12 cellular contexts compared by ENCODE assay signal in the genomic region with DNA sequence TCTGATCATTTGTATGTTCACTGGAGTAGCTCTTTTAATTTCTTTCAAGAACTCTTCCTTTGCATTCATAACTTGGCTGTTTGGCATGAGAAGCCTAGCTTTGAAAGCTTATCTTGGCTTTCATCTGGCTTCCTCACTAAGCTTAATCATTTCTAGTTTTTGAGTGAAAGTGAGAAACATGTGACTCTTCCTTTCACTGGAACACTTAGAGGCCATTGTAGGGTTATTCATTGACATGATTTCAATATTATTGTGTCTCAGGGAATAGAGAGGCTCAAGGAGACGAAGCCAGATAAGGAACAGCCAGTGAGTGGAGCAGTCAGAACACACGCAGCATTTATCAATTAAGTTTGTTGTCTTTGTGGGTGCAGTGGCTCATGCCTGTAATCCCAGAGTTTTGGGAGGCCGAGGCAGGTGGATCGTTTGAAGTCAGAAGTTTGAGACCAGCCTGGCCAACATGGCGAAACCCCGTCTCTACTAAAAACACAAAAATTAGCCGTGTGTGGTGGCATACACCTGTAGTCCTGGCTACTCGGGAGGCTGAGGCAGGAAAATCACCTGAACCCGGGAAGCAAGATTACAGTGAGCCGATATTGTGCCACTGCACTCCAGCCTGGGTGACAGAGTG.
A peak's percentile ranks its signal among the peaks of the same experiment; 100 is the strongest.
DNase-seq lines count a peak whose midpoint lies in the region; ATAC-seq, FAIRE-seq and TF ChIP-seq lines count a peak whose summit lies in the region.
"Had no signal": no experiment of that assay in that cellular context is flagged by ENCODE, and none has a peak within 500 bp of the region (broad histone marks: within the 10 kb centered on the region; RNA-seq: fewer than 3 reads in every experiment).

No MANE protein-coding gene starts in this region.

- intact Hi-C loops in kidney (cut with DNase I) = no loop called here

- peak; percentile 94 for FAIRE-seq in kidney (lab: Jason Lieb, UNC)
- FAIRE-seq in HTR-8/SVneo (lab: Jason Lieb, UNC) = no peak
- FAIRE-seq: G401.6 had no signal

- H3K27ac ChIP-seq in OCI-LY3 (ENCODE audit: low read length) = peak overlapping the region; percentile 93
- peak overlapping the region; percentile 52 to 84 for H3K27ac ChIP-seq in kidney (ENCODE audit: low read depth in 2 of 2, low read length in 2 of 2)
- H3K27ac ChIP-seq: psoas muscle had no signal

- H3K4me3 ChIP-seq in OCI-LY3 (ENCODE audit: low read length) = peak overlapping the region; percentile 28; the same call in 1 of the 2 replicates
- no peak overlapping the region for H3K4me3 ChIP-seq in kidney (ENCODE audit: low read length in 2 of 2)
- H3K4me3 ChIP-seq: heart right ventricle, psoas muscle had no signal

- peak; percentile 47 for ATAC-seq in GM18499 (IDR thresholded peaks at IDR 0.05; ENCODE audit: insufficient read depth, unreplicated experiment)
- ATAC-seq in GM21381 (IDR thresholded peaks at IDR 0.05; ENCODE audit: unreplicated experiment) = peak; percentile 54
- ATAC-seq: heart right ventricle, psoas muscle had no signal

- peak overlapping the region; percentile 52 for H3K4me2 ChIP-seq in OCI-LY3 (ENCODE audit: low read length)

- H3K79me2 ChIP-seq in OCI-LY3 (ENCODE audit: low read length) = no peaks in the 10 kb centered on the region

- H3K36me3 ChIP-seq in OCI-LY3 (replicated peaks; ENCODE audit: low read depth, low read length) = peaks cover 7% of the 10 kb centered on the region
- H3K36me3 ChIP-seq in kidney (ENCODE audit: control insufficient read depth in 1 of 2, insufficient read depth in 2 of 2, low read length in 2 of 2) = no peaks in the 10 kb centered on the region
- H3K36me3 ChIP-seq: heart right ventricle had no signal

- no peak for TF ChIP-seq CTCF in OCI-LY3 (IDR thresholded peaks at IDR 0.05; ENCODE audit: low read depth, low read length)
- no peak for TF ChIP-seq CTCF in kidney (IDR thresholded peaks at IDR 0.05; ENCODE audit: borderline replicate concordance, extremely low read depth, insufficient read depth)

- H3K9me3 ChIP-seq in OCI-LY3 (ENCODE audit: insufficient read depth, low read length) = no peaks in the 10 kb centered on the region; the same call in 1 of the 2 replicates
- H3K9me3 ChIP-seq in kidney (ENCODE audit: control insufficient read depth in 1 of 2, low read length in 2 of 2) = peaks cover 0 to 4% of the 10 kb centered on the region in 2 donors
- H3K9me3 ChIP-seq: psoas muscle had no signal

- no peak for DNase-seq in kidney
- DNase-seq in HTR-8/SVneo (ENCODE audit: insufficient read length, low spot score) = no peak
- DNase-seq in epidermal melanocyte (ENCODE audit: insufficient read length, low spot score) = no peak
- no peak for DNase-seq in 8988T
- no peak for DNase-seq in SKM-1 treated with dmso at 0.1 percent for 144 hours (lab: John Stamatoyannopoulos, UW; ENCODE audit: unreplicated experiment)
- DNase-seq: heart right ventricle, NCI-H1694 treated with DMSO at 0.1 percent for 48 hours, psoas muscle had no signal

- no peaks in the 10 kb centered on the region for H4K20me1 ChIP-seq in OCI-LY3 (ENCODE audit: insufficient read depth, low read length)

- H3K9ac ChIP-seq in OCI-LY3 (ENCODE audit: low read length) (peak overlapping the region; percentile 78), kidney (ENCODE audit: low read length in 2 of 2) (no peak overlapping the region)

- H3K27me3 ChIP-seq in OCI-LY3 (ENCODE audit: low read depth, low read length) = no peaks in the 10 kb centered on the region
- H3K27me3 ChIP-seq: heart right ventricle had no signal

- no peak overlapping the region for H2AFZ ChIP-seq in OCI-LY3 (ENCODE audit: low read depth, low read length)

- H3K4me1 ChIP-seq in OCI-LY3 (ENCODE audit: low read length) (peaks cover 72% of the 10 kb centered on the region), kidney (ENCODE audit: control insufficient read depth in 1 of 2, insufficient read depth in 1 of 2, low read depth in 1 of 2, low read length in 2 of 2) (peaks cover 3 to 5% of the 10 kb centered on the region in 2 donors)
- H3K4me1 ChIP-seq: psoas muscle had no signal
